1 cellular context compared by ENCODE assay signal in the genomic region with DNA sequence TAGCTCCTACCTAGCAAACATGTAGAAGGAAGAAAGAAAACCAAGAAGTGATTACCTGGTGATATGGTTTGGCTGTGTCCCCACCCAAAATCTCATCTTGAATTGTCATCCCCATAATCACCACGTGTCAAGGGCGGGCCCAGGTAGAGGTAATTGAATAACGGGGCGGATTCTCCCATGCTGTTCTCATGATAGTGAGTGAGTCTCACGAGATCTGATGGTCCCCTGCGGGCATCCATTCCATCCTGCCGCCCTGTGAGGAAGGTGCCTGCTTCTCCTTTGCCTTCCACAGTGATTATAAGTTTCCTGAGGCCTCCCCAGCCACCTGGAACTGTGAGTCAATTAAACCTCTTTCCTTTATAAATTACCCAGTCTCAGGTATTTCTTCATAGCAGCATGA.
TF ChIP-seq lines count a peak whose summit lies in the region.

No MANE protein-coding gene starts in this region.

TF ChIP-seq in GM23338, 12 proteins besides CTCF, POLR2A, EP300 and RAD21 (continued from another document):
- no peak for TF ChIP-seq REST (IDR thresholded peaks at IDR 0.05; ENCODE audit: unreplicated experiment)
